Comparison of ENCODE assay signal across 1 cellular context in the genomic region with DNA sequence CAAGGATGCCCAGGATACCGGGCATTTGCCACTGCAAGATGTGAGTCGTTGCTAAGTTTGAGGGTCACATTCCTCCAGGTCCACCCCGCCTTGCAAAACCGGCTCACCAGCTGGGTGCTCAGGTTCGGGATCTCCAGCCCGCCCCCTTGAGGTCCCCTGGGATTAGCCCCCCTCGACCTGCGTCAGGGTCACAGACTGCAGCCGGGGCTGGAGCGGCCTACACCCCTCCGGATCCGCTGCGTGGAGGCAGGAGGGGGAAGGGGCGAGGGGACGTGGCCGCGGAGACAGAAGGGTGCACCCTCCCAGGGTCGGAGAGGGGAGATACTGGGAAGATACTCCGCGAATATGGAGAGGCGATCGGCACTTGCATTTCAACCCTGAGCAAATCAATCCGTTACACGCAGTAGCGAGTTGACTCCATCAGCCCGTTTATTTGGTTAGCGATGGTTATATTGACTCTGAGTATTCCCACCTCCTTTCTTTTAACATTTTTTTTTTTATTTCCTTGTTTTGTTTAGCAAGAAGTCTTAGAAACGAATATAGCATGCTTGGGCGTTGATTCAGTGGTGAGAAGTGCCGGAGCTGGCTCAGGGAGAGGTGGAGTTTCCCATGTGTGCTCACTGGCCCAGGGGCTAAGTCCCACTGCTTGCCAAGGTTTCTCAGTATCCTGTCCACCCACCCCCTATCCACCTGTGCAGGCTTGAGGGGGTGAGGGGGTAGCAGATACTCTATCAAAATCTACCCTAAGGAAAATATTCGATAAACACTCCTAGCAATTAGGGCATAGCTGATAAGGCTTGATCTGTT.
TF ChIP-seq lines count a peak whose summit lies in the region.

No MANE protein-coding gene starts in this region.

TF ChIP-seq in K562, 482 proteins besides CTCF, POLR2A, EP300 and RAD21 (continued from another document and continues in another):
- no peak for TF ChIP-seq FOS (IDR thresholded peaks at IDR 0.05; ENCODE audit: extremely low read depth, insufficient read length)
- TF ChIP-seq, protein P1, sequence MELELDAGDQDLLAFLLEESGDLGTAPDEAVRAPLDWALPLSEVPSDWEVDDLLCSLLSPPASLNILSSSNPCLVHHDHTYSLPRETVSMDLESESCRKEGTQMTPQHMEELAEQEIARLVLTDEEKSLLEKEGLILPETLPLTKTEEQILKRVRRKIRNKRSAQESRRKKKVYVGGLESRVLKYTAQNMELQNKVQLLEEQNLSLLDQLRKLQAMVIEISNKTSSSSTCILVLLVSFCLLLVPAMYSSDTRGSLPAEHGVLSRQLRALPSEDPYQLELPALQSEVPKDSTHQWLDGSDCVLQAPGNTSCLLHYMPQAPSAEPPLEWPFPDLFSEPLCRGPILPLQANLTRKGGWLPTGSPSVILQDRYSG (tag; conservative IDR thresholded peaks at IDR 0.05; ENCODE audit: low read depth): no peak
- TF ChIP-seq LCOR (CRISPR knock-in tag; IDR thresholded peaks at IDR 0.05): 0 out of 2 replicates have a peak, but pooled peaks have one; percentile 1
- TF ChIP-seq, protein P2, sequence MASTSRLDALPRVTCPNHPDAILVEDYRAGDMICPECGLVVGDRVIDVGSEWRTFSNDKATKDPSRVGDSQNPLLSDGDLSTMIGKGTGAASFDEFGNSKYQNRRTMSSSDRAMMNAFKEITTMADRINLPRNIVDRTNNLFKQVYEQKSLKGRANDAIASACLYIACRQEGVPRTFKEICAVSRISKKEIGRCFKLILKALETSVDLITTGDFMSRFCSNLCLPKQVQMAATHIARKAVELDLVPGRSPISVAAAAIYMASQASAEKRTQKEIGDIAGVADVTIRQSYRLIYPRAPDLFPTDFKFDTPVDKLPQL (IDR thresholded peaks at IDR 0.05; ENCODE audit: extremely low read depth, insufficient read length): no peak
- 0 out of 2 replicates have a peak, but pooled peaks have one; percentile 22 for TF ChIP-seq NCOR1 (IDR thresholded peaks at IDR 0.05)
- peak; percentile 44 for TF ChIP-seq RBBP5 (IDR thresholded peaks at IDR 0.05; ENCODE audit: borderline replicate concordance, insufficient read depth, low read length, poor library complexity, severe bottlenecking)
- no peak for TF ChIP-seq HDAC8 (tag; IDR thresholded peaks at IDR 0.05)
- TF ChIP-seq MTA2 (IDR thresholded peaks at IDR 0.05; ENCODE audit: low read depth): no peak
- TF ChIP-seq NFIX (CRISPR knock-in tag; IDR thresholded peaks at IDR 0.05; ENCODE audit: low read depth): no peak
- TF ChIP-seq, protein P3, sequence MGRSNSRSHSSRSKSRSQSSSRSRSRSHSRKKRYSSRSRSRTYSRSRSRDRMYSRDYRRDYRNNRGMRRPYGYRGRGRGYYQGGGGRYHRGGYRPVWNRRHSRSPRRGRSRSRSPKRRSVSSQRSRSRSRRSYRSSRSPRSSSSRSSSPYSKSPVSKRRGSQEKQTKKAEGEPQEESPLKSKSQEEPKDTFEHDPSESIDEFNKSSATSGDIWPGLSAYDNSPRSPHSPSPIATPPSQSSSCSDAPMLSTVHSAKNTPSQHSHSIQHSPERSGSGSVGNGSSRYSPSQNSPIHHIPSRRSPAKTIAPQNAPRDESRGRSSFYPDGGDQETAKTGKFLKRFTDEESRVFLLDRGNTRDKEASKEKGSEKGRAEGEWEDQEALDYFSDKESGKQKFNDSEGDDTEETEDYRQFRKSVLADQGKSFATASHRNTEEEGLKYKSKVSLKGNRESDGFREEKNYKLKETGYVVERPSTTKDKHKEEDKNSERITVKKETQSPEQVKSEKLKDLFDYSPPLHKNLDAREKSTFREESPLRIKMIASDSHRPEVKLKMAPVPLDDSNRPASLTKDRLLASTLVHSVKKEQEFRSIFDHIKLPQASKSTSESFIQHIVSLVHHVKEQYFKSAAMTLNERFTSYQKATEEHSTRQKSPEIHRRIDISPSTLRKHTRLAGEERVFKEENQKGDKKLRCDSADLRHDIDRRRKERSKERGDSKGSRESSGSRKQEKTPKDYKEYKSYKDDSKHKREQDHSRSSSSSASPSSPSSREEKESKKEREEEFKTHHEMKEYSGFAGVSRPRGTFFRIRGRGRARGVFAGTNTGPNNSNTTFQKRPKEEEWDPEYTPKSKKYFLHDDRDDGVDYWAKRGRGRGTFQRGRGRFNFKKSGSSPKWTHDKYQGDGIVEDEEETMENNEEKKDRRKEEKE (IDR thresholded peaks at IDR 0.05; ENCODE audit: borderline replicate concordance in 1 of 2, control insufficient read depth in 1 of 2, low read depth in 2 of 2, low read length in 1 of 2): no peak
- TF ChIP-seq E2F3 (CRISPR knock-in tag; IDR thresholded peaks at IDR 0.05): no peak
- TF ChIP-seq FOXA3 (CRISPR knock-in tag; conservative IDR thresholded peaks at IDR 0.05 in 1 of 2, IDR thresholded peaks at IDR 0.05 in 1 of 2): peak in 1 of 2 experiments; percentile 52; a peak in 1 of 4 replicates
- TF ChIP-seq CHD2 (IDR thresholded peaks at IDR 0.05; ENCODE audit: low read depth, low read length): no peak
- TF ChIP-seq, protein P4, sequence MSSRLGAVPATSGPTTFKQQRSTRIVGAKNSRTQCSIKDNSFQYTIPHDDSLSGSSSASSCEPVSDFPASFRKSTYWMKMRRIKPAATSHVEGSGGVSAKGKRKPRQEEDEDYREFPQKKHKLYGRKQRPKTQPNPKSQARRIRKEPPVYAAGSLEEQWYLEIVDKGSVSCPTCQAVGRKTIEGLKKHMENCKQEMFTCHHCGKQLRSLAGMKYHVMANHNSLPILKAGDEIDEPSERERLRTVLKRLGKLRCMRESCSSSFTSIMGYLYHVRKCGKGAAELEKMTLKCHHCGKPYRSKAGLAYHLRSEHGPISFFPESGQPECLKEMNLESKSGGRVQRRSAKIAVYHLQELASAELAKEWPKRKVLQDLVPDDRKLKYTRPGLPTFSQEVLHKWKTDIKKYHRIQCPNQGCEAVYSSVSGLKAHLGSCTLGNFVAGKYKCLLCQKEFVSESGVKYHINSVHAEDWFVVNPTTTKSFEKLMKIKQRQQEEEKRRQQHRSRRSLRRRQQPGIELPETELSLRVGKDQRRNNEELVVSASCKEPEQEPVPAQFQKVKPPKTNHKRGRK (tag; IDR thresholded peaks at IDR 0.05): no peak
- no peak for TF ChIP-seq ATF1 (CRISPR knock-in tag; IDR thresholded peaks at IDR 0.05)
- TF ChIP-seq ATF1 (tag; IDR thresholded peaks at IDR 0.05): 0 out of 2 replicates have a peak, but pooled peaks have one; percentile 44
- no peak for TF ChIP-seq POLR3A (IDR thresholded peaks at IDR 0.05; ENCODE audit: borderline replicate concordance, extremely low read depth, insufficient read depth, insufficient read length)
- TF ChIP-seq ZNF584 (CRISPR knock-in tag; IDR thresholded peaks at IDR 0.05; ENCODE audit: low read depth): no peak
- TF ChIP-seq, protein P5, sequence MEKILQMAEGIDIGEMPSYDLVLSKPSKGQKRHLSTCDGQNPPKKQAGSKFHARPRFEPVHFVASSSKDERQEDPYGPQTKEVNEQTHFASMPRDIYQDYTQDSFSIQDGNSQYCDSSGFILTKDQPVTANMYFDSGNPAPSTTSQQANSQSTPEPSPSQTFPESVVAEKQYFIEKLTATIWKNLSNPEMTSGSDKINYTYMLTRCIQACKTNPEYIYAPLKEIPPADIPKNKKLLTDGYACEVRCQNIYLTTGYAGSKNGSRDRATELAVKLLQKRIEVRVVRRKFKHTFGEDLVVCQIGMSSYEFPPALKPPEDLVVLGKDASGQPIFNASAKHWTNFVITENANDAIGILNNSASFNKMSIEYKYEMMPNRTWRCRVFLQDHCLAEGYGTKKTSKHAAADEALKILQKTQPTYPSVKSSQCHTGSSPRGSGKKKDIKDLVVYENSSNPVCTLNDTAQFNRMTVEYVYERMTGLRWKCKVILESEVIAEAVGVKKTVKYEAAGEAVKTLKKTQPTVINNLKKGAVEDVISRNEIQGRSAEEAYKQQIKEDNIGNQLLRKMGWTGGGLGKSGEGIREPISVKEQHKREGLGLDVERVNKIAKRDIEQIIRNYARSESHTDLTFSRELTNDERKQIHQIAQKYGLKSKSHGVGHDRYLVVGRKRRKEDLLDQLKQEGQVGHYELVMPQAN (IDR thresholded peaks at IDR 0.05; ENCODE audit: borderline replicate concordance): no peak
- 0 out of 2 replicates have a peak, but pooled peaks have one; percentile 9 for TF ChIP-seq GATAD2A (IDR thresholded peaks at IDR 0.05)
- TF ChIP-seq SIN3A (IDR thresholded peaks at IDR 0.05; ENCODE audit: borderline replicate concordance in 2 of 2, control insufficient read depth in 1 of 2, low read depth in 2 of 2, low read length in 2 of 2): 0 out of 4 replicates have a peak, but pooled peaks of 1 of the 2 experiments have one; percentile 17
- no peak for TF ChIP-seq ZFP1 (CRISPR knock-in tag; IDR thresholded peaks at IDR 0.05)
- TF ChIP-seq, protein P6, sequence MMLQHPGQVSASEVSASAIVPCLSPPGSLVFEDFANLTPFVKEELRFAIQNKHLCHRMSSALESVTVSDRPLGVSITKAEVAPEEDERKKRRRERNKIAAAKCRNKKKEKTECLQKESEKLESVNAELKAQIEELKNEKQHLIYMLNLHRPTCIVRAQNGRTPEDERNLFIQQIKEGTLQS (IDR thresholded peaks at IDR 0.05): no peak
- TF ChIP-seq, protein P6 (CRISPR knock-in tag; conservative IDR thresholded peaks at IDR 0.05): 0 out of 2 replicates have a peak, but pooled peaks have one; percentile 27
- no peak for TF ChIP-seq SMARCC2 (IDR thresholded peaks at IDR 0.05; ENCODE audit: low read depth)
- TF ChIP-seq PCBP2 (IDR thresholded peaks at IDR 0.05; ENCODE audit: low read depth, low read length, poor library complexity, severe bottlenecking): no peak
- TF ChIP-seq ZNF696 (CRISPR knock-in tag; conservative IDR thresholded peaks at IDR 0.05): no peak
- TF ChIP-seq, protein P7, sequence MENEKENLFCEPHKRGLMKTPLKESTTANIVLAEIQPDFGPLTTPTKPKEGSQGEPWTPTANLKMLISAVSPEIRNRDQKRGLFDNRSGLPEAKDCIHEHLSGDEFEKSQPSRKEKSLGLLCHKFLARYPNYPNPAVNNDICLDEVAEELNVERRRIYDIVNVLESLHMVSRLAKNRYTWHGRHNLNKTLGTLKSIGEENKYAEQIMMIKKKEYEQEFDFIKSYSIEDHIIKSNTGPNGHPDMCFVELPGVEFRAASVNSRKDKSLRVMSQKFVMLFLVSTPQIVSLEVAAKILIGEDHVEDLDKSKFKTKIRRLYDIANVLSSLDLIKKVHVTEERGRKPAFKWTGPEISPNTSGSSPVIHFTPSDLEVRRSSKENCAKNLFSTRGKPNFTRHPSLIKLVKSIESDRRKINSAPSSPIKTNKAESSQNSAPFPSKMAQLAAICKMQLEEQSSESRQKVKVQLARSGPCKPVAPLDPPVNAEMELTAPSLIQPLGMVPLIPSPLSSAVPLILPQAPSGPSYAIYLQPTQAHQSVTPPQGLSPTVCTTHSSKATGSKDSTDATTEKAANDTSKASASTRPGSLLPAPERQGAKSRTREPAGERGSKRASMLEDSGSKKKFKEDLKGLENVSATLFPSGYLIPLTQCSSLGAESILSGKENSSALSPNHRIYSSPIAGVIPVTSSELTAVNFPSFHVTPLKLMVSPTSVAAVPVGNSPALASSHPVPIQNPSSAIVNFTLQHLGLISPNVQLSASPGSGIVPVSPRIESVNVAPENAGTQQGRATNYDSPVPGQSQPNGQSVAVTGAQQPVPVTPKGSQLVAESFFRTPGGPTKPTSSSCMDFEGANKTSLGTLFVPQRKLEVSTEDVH (IDR thresholded peaks at IDR 0.05; ENCODE audit: low read depth, partially characterized antibody): no peak
- TF ChIP-seq, protein P8, sequence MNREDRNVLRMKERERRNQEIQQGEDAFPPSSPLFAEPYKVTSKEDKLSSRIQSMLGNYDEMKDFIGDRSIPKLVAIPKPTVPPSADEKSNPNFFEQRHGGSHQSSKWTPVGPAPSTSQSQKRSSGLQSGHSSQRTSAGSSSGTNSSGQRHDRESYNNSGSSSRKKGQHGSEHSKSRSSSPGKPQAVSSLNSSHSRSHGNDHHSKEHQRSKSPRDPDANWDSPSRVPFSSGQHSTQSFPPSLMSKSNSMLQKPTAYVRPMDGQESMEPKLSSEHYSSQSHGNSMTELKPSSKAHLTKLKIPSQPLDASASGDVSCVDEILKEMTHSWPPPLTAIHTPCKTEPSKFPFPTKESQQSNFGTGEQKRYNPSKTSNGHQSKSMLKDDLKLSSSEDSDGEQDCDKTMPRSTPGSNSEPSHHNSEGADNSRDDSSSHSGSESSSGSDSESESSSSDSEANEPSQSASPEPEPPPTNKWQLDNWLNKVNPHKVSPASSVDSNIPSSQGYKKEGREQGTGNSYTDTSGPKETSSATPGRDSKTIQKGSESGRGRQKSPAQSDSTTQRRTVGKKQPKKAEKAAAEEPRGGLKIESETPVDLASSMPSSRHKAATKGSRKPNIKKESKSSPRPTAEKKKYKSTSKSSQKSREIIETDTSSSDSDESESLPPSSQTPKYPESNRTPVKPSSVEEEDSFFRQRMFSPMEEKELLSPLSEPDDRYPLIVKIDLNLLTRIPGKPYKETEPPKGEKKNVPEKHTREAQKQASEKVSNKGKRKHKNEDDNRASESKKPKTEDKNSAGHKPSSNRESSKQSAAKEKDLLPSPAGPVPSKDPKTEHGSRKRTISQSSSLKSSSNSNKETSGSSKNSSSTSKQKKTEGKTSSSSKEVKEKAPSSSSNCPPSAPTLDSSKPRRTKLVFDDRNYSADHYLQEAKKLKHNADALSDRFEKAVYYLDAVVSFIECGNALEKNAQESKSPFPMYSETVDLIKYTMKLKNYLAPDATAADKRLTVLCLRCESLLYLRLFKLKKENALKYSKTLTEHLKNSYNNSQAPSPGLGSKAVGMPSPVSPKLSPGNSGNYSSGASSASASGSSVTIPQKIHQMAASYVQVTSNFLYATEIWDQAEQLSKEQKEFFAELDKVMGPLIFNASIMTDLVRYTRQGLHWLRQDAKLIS (CRISPR knock-in tag; IDR thresholded peaks at IDR 0.05): 0 out of 2 replicates have a peak, but pooled peaks have one; percentile 34
- no peak for TF ChIP-seq XRCC5 (IDR thresholded peaks at IDR 0.05; ENCODE audit: low read depth, low read length)
- TF ChIP-seq, protein P9, sequence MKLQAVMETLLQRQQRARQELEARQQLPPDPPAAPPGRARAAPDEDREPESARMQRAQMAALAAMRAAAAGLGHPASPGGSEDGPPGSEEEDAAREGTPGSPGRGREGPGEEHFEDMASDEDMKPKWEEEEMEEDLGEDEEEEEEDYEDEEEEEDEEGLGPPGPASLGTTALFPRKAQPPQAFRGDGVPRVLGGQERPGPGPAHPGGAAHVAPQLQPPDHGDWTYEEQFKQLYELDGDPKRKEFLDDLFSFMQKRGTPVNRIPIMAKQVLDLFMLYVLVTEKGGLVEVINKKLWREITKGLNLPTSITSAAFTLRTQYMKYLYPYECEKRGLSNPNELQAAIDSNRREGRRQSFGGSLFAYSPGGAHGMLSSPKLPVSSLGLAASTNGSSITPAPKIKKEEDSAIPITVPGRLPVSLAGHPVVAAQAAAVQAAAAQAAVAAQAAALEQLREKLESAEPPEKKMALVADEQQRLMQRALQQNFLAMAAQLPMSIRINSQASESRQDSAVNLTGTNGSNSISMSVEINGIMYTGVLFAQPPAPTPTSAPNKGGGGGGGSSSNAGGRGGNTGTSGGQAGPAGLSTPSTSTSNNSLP (IDR thresholded peaks at IDR 0.05; ENCODE audit: borderline replicate concordance, low read depth, low read length): 0 out of 2 replicates have a peak, but pooled peaks have one; percentile 37
